ENCODE assay signal across 1 cellular context in the genomic region with DNA sequence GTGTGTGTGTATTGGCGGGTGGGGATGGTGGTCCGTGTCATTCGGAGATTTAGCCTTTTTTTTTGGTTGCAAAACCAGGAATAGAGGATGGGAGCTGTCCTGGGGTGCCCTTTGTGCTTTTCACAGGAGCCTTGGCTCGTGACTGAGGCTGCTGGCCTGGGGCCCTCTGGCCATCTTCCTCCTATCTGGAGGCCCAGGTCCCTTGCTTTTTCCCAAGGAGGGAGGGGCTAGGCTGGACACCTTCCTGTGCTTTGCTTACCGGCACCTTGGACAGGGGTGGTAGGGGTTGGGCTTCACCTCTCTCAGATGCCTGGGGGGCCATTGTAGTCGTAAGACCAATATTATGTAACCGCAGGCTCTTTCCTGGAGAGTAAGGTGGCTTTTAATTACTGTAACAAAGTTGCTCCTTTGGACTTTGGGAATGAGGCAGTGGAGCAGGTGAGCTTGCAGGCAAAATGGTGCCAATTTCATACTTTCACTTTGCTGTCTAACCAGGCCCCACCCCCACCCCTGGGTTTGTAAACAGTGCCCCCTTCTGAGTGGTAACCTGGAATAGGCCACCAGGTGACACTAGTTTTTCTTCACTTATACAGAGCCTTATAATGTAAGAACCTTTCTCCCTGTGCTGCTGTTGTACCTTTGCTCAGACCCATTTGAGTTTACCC.
A peak's percentile ranks its signal among the peaks of the same experiment; 100 is the strongest.
TF ChIP-seq lines count a peak whose summit lies in the region.

No MANE protein-coding gene starts in this region.

TF ChIP-seq in K562, 482 proteins besides CTCF, POLR2A, EP300 and RAD21 (continued from another document):
- TF ChIP-seq FOXM1 (IDR thresholded peaks at IDR 0.05; ENCODE audit: low read depth) (no peak), FOXM1 (CRISPR knock-in tag; IDR thresholded peaks at IDR 0.05; ENCODE audit: low read depth) (no peak), FOXA1 (IDR thresholded peaks at IDR 0.05; ENCODE audit: borderline replicate concordance) (no peak), RBM14 (IDR thresholded peaks at IDR 0.05; ENCODE audit: borderline replicate concordance, insufficient read depth, low read depth, low read length) (no peak), ZNF232 (CRISPR knock-in tag; IDR thresholded peaks at IDR 0.05) (no peak), HMG20B (CRISPR knock-in tag; IDR thresholded peaks at IDR 0.05) (no peak), POLR2H (tag; IDR thresholded peaks at IDR 0.05; ENCODE audit: low read depth) (no peak), RBM22 (IDR thresholded peaks at IDR 0.05; ENCODE audit: low read depth, low read length, poor library complexity, severe bottlenecking) (no peak), SIN3A (IDR thresholded peaks at IDR 0.05; ENCODE audit: borderline replicate concordance in 2 of 2, control insufficient read depth in 1 of 2, low read depth in 2 of 2, low read length in 2 of 2) (peak in 1 of 2 experiments; percentile 65; a peak in 1 of 4 replicates), EHMT2 (IDR thresholded peaks at IDR 0.05) (peak; percentile 70; the same call in 1 of the 2 replicates), MAZ (CRISPR knock-in tag; conservative IDR thresholded peaks at IDR 0.05 in 1 of 2, IDR thresholded peaks at IDR 0.05 in 1 of 2) (peak in 1 of 2 experiments; percentile 59; a peak in 1 of 4 replicates), YY1 (IDR thresholded peaks at IDR 0.05; ENCODE audit: borderline replicate concordance in 1 of 3, control insufficient read depth in 1 of 3, extremely low read depth in 1 of 3, insufficient read depth in 3 of 3, insufficient read length in 1 of 3, insufficient replicate concordance in 2 of 3, low read depth in 1 of 3, low read length in 2 of 3) (peak in 2 of 3 experiments; percentile 36 to 66), ESRRB (CRISPR knock-in tag; IDR thresholded peaks at IDR 0.05; ENCODE audit: borderline replicate concordance) (no peak), ZNF609 (CRISPR knock-in tag; IDR thresholded peaks at IDR 0.05; ENCODE audit: borderline replicate concordance) (no peak), SMARCC2 (IDR thresholded peaks at IDR 0.05; ENCODE audit: low read depth) (peak; percentile 29; the same call in 1 of the 2 replicates), CSDE1 (IDR thresholded peaks at IDR 0.05) (no peak), SUPT5H (IDR thresholded peaks at IDR 0.05) (no peak), ZBTB9 (CRISPR knock-in tag; IDR thresholded peaks at IDR 0.05) (no peak), THRAP3 (IDR thresholded peaks at IDR 0.05; ENCODE audit: borderline replicate concordance) (no peak), POLR2G (IDR thresholded peaks at IDR 0.05; ENCODE audit: low read depth, low read length) (no peak), MIER1 (IDR thresholded peaks at IDR 0.05; ENCODE audit: low read depth) (peak; percentile 81), ATF7 (IDR thresholded peaks at IDR 0.05) (0 out of 2 replicates have a peak, but pooled peaks have one; percentile 22), SP1 (CRISPR knock-in tag; IDR thresholded peaks at IDR 0.05) (0 out of 2 replicates have a peak, but pooled peaks have one; percentile 27), ZNF764 (CRISPR knock-in tag; IDR thresholded peaks at IDR 0.05; ENCODE audit: low read depth) (no peak), CREM (IDR thresholded peaks at IDR 0.05; ENCODE audit: low read depth) (no peak; the same call in 1 of the 2 replicates)
- TF ChIP-seq, protein P1, sequence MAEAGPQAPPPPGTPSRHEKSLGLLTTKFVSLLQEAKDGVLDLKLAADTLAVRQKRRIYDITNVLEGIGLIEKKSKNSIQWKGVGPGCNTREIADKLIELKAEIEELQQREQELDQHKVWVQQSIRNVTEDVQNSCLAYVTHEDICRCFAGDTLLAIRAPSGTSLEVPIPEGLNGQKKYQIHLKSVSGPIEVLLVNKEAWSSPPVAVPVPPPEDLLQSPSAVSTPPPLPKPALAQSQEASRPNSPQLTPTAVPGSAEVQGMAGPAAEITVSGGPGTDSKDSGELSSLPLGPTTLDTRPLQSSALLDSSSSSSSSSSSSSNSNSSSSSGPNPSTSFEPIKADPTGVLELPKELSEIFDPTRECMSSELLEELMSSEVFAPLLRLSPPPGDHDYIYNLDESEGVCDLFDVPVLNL (CRISPR knock-in tag; IDR thresholded peaks at IDR 0.05; ENCODE audit: low read depth) = no peak
- TF ChIP-seq, protein P2, sequence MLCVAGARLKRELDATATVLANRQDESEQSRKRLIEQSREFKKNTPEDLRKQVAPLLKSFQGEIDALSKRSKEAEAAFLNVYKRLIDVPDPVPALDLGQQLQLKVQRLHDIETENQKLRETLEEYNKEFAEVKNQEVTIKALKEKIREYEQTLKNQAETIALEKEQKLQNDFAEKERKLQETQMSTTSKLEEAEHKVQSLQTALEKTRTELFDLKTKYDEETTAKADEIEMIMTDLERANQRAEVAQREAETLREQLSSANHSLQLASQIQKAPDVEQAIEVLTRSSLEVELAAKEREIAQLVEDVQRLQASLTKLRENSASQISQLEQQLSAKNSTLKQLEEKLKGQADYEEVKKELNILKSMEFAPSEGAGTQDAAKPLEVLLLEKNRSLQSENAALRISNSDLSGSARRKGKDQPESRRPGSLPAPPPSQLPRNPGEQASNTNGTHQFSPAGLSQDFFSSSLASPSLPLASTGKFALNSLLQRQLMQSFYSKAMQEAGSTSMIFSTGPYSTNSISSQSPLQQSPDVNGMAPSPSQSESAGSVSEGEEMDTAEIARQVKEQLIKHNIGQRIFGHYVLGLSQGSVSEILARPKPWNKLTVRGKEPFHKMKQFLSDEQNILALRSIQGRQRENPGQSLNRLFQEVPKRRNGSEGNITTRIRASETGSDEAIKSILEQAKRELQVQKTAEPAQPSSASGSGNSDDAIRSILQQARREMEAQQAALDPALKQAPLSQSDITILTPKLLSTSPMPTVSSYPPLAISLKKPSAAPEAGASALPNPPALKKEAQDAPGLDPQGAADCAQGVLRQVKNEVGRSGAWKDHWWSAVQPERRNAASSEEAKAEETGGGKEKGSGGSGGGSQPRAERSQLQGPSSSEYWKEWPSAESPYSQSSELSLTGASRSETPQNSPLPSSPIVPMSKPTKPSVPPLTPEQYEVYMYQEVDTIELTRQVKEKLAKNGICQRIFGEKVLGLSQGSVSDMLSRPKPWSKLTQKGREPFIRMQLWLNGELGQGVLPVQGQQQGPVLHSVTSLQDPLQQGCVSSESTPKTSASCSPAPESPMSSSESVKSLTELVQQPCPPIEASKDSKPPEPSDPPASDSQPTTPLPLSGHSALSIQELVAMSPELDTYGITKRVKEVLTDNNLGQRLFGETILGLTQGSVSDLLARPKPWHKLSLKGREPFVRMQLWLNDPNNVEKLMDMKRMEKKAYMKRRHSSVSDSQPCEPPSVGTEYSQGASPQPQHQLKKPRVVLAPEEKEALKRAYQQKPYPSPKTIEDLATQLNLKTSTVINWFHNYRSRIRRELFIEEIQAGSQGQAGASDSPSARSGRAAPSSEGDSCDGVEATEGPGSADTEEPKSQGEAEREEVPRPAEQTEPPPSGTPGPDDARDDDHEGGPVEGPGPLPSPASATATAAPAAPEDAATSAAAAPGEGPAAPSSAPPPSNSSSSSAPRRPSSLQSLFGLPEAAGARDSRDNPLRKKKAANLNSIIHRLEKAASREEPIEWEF (CRISPR knock-in tag; IDR thresholded peaks at IDR 0.05) = no peak
- TF ChIP-seq, protein P3, sequence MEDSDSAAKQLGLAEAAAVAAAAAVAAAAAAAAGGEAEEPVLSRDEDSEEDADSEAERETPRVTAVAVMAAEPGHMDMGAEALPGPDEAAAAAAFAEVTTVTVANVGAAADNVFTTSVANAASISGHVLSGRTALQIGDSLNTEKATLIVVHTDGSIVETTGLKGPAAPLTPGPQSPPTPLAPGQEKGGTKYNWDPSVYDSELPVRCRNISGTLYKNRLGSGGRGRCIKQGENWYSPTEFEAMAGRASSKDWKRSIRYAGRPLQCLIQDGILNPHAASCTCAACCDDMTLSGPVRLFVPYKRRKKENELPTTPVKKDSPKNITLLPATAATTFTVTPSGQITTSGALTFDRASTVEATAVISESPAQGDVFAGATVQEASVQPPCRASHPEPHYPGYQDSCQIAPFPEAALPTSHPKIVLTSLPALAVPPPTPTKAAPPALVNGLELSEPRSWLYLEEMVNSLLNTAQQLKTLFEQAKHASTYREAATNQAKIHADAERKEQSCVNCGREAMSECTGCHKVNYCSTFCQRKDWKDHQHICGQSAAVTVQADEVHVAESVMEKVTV (CRISPR knock-in tag; IDR thresholded peaks at IDR 0.05) = no peak
